ENCODE assay signal across 15 cellular contexts in genomic region chr4:87819281-87819919, GRCh38. TPM values are rescaled to one million over a fixed set of nuclear protein-coding genes. Genes with fewer than 3 reads are reported as not detected.
DNase-seq lines count a peak whose midpoint lies in the region; ATAC-seq and TF ChIP-seq lines count a peak whose summit lies in the region.
"Had no signal": no experiment of that assay in that cellular context is flagged by ENCODE, and none has a peak within 500 bp of the region (broad histone marks: within the 10 kb centered on the region; RNA-seq: fewer than 3 reads in every experiment).

No MANE protein-coding gene starts in this region.

- H3F3A ChIP-seq in GM23248 (ENCODE audit: insufficient read depth): peaks cover 9% of the 10 kb centered on the region; the same call in 1 of the 2 replicates

- peak overlapping the region; percentile 81 for H4K91ac ChIP-seq in trophoblast cell (ENCODE audit: low read depth, low read length)

- H3K79me2 ChIP-seq in GM23248 (ENCODE audit: insufficient read depth) (no peaks in the 10 kb centered on the region), fibroblast of lung (ENCODE audit: control insufficient read depth, insufficient read depth, low read length) (no peaks in the 10 kb centered on the region), trophoblast cell (ENCODE audit: control insufficient read depth, insufficient read depth, low read length, poor library complexity) (no peaks in the 10 kb centered on the region)

- no peak overlapping the region for H2BK5ac ChIP-seq in trophoblast cell (ENCODE audit: low read depth, low read length, poor library complexity)

- H2BK120ac ChIP-seq in trophoblast cell (ENCODE audit: insufficient read depth, low read length, poor library complexity): peak overlapping the region; percentile 75

- in situ Hi-C loops in GM23248 (cut with MboI): no loop called here

- H3K4ac ChIP-seq in trophoblast cell (ENCODE audit: low read depth, low read length): peak overlapping the region; percentile 60

- H4K8ac ChIP-seq in trophoblast cell (ENCODE audit: low read depth, low read length): peak overlapping the region; percentile 31

- H2BK12ac ChIP-seq in trophoblast cell (ENCODE audit: low read length): peak overlapping the region; percentile 33

- H3K4me2 ChIP-seq in GM23248 (ENCODE audit: unreplicated experiment) (peak overlapping the region; percentile 44), fibroblast of lung (ENCODE audit: extremely low read depth, insufficient read depth, low read length) (no peak overlapping the region), trophoblast cell (ENCODE audit: low read length) (no peak overlapping the region)
- H3K4me2 ChIP-seq: KMS-11 had no signal

- H3K79me1 ChIP-seq in trophoblast cell (ENCODE audit: low read length): peaks cover 6% of the 10 kb centered on the region

- no peak overlapping the region for H2AK5ac ChIP-seq in trophoblast cell (ENCODE audit: low read length)

- 49 to 52% methylated on average over 8 of the region's 8 CpGs for WGBS in GM23248 (ENCODE audit: low coverage in 1 of 2, low lambda C conversion rate in 2 of 2, missing lambda C conversion rate in 2 of 2), 2 experiments
- no CpG with 5 or more reads among the region's 8 CpGs for WGBS in trophoblast cell (ENCODE audit: extremely low coverage, insufficient coverage, insufficient read length)

- peaks cover 24% of the 10 kb centered on the region for H3K4me1 ChIP-seq in GM23248 (ENCODE audit: insufficient read depth)
- peaks cover 2% of the 10 kb centered on the region for H3K4me1 ChIP-seq in fibroblast of lung (ENCODE audit: control insufficient read depth, extremely low read depth, insufficient read depth, low read length)
- H3K4me1 ChIP-seq in trophoblast cell (ENCODE audit: control insufficient read depth in 1 of 2, insufficient read depth in 2 of 2, low read length in 2 of 2): peaks cover 4 to 5% of the 10 kb centered on the region in 2 experiments
- H3K4me1 ChIP-seq: left lung had no signal

- H3K18ac ChIP-seq in trophoblast cell (ENCODE audit: low read length): no peak overlapping the region

- DNase-seq in GM23248 (peak; percentile 79), RKO (ENCODE audit: low spot score) (peak; percentile 8), fibroblast of lung (ENCODE audit: low read depth in 2 of 2) (peak; percentile 67 to 93), trophoblast cell (peak; percentile 50 to 56), HT-29 (ENCODE audit: low spot score) (no peak)
- DNase-seq: activated T-cell treated with anti-CD3 and anti-CD28 coated beads, Interleukin-2, amount 50 U/mL, for 72 hours; DMS153; left lung; NCI-H524 treated with DMSO at 0.1 percent for 48 hours; small intestine; stimulated activated naive CD4-positive, alpha-beta T cell treated with Interleukin-2 at 50 U/mL for 16 hours had no signal

- no peaks in the 10 kb centered on the region for H3K9me2 ChIP-seq in GM23248 (ENCODE audit: insufficient read depth)

- H4K20me1 ChIP-seq in GM23248 (ENCODE audit: insufficient read depth) (no peaks in the 10 kb centered on the region), fibroblast of lung (ENCODE audit: control insufficient read depth, extremely low read depth, insufficient read depth, low read length) (no peaks in the 10 kb centered on the region)

- H3K9me3 ChIP-seq in GM23248 (ENCODE audit: low read depth) (no peaks in the 10 kb centered on the region), fibroblast of lung (ENCODE audit: control insufficient read depth, insufficient read depth, low read depth, low read length) (no peaks in the 10 kb centered on the region), trophoblast cell (ENCODE audit: insufficient read depth, low read depth, low read length) (peaks cover 7% of the 10 kb centered on the region)
- H3K9me3 ChIP-seq: left lung had no signal

- H2AFZ ChIP-seq in GM23248 (peak overlapping the region; percentile 95), fibroblast of lung (ENCODE audit: low read length) (peak overlapping the region; percentile 65), trophoblast cell (ENCODE audit: insufficient read depth, low read length, poor library complexity) (peak overlapping the region; percentile 25)

- no peak overlapping the region for H3K23ac ChIP-seq in trophoblast cell (ENCODE audit: low read length)

- H3K36me3 ChIP-seq in GM23248 (ENCODE audit: low read depth): no peaks in the 10 kb centered on the region
- H3K36me3 ChIP-seq in fibroblast of lung (ENCODE audit: control insufficient read depth, insufficient read depth, low read length): no peaks in the 10 kb centered on the region
- H3K36me3 ChIP-seq in trophoblast cell (ENCODE audit: control insufficient read depth in 1 of 2, insufficient read depth in 2 of 2, low read length in 2 of 2): no peaks in the 10 kb centered on the region
- H3K36me3 ChIP-seq: left lung had no signal

- no peak overlapping the region for H3K4me3 ChIP-seq in GM23248
- no peak overlapping the region for H3K4me3 ChIP-seq in fibroblast of lung (replicated peaks in 1 of 4; ENCODE audit: control extremely low read depth in 1 of 4, insufficient read depth in 1 of 4, low read depth in 3 of 4, low read length in 4 of 4)
- H3K4me3 ChIP-seq in trophoblast cell (ENCODE audit: low read depth, low read length): no peak overlapping the region
- H3K4me3 ChIP-seq: left lung had no signal

- H4K12ac ChIP-seq in trophoblast cell (ENCODE audit: low read depth, low read length): no peak overlapping the region

- ATAC-seq in GM21423 (IDR thresholded peaks at IDR 0.05; ENCODE audit: unreplicated experiment) (no peak), GM21529 (IDR thresholded peaks at IDR 0.05; ENCODE audit: unreplicated experiment) (no peak), HG03139 (IDR thresholded peaks at IDR 0.05; ENCODE audit: unreplicated experiment) (no peak)
- ATAC-seq: activated T-cell treated with anti-CD3 and anti-CD28 coated beads, Interleukin-2, amount 50 U/mL, for 72 hours; left lung had no signal

- H3K27ac ChIP-seq in GM23248 (peak overlapping the region; percentile 53), fibroblast of lung (ENCODE audit: insufficient read depth, low read length) (peak overlapping the region; percentile 58), trophoblast cell (ENCODE audit: low read depth, low read length) (no peak overlapping the region)
- H3K27ac ChIP-seq: KMS-11, left lung had no signal

- no peak for TF ChIP-seq CTCF in fibroblast of lung (conservative IDR thresholded peaks at IDR 0.05 in 1 of 2, IDR thresholded peaks at IDR 0.05 in 1 of 2; ENCODE audit: low read depth in 1 of 2, low read length in 2 of 2)

- H3K14ac ChIP-seq in trophoblast cell (ENCODE audit: low read length): no peak overlapping the region

- H3K9ac ChIP-seq in GM23248 (peak overlapping the region; percentile 56), fibroblast of lung (ENCODE audit: insufficient read depth, low read length) (no peak overlapping the region), trophoblast cell (ENCODE audit: low read length) (no peak overlapping the region)
- H3K9ac ChIP-seq: KMS-11 had no signal

- H3K27me3 ChIP-seq in GM23248 (replicated peaks; ENCODE audit: insufficient read depth) (no peaks in the 10 kb centered on the region), fibroblast of lung (ENCODE audit: control insufficient read depth, insufficient read depth, low read length) (no peaks in the 10 kb centered on the region), trophoblast cell (ENCODE audit: insufficient read depth, low read length) (no peaks in the 10 kb centered on the region)
- H3K27me3 ChIP-seq: left lung had no signal

RNA-seq across cellular contexts. Expression of gene MEPE, which starts 13.4 kb away (rescaled TPM):
- total RNA-seq in GM23248 (2014; rRNA removed; shearing (Covaris generic)): not detected in 2 replicates
- polyA plus RNA-seq in GM23248 (2016; fragmentation: Nextera tagmentation; extraction: Ambion mirVana): not detected in 2 replicates
- total RNA-seq in fibroblast of lung: not detected in 2 replicates
- polyA plus RNA-seq in fibroblast of lung: not detected in 2 replicates
- polyA plus RNA-seq in fibroblast of lung (2012): not detected in 2 replicates
- polyA minus RNA-seq in fibroblast of lung (ENCODE audit: low replicate concordance): not detected in 2 replicates
- polyA plus RNA-seq in trophoblast cell (2013): not detected in 2 replicates
- total RNA-seq in HT-29 (2014; rRNA removed; shearing (Covaris generic)): not detected in 2 replicates
- total RNA-seq: activated T-cell treated with anti-CD3 and anti-CD28 coated beads, Interleukin-2, amount 50 U/mL, for 72 hours; left lung had no signal
- polyA plus RNA-seq: small intestine had no signal

RNA-seq across cellular contexts. Expression of gene IBSP, which starts 20.0 kb away (rescaled TPM):
- not detected in 2 replicates for total RNA-seq in GM23248 (2014; rRNA removed; shearing (Covaris generic))
- polyA plus RNA-seq in GM23248 (2016; fragmentation: Nextera tagmentation; extraction: Ambion mirVana) (not detected in 2 replicates), fibroblast of lung (not detected in 2 replicates)
- total RNA-seq in fibroblast of lung: not detected in 2 replicates
- not detected in 2 replicates for polyA plus RNA-seq in fibroblast of lung (2012)
- not detected in 2 replicates for polyA minus RNA-seq in fibroblast of lung (ENCODE audit: low replicate concordance)
- polyA plus RNA-seq in trophoblast cell (2013): not detected in 2 replicates
- not detected in 2 replicates for total RNA-seq in HT-29 (2014; rRNA removed; shearing (Covaris generic))
- total RNA-seq: activated T-cell treated with anti-CD3 and anti-CD28 coated beads, Interleukin-2, amount 50 U/mL, for 72 hours had no signal
- polyA plus RNA-seq: small intestine had no signal

Comparison
In these comparisons a context has a peak if more than half of its experiments do, and no peak if none do; other contexts are left out.
1. H2AFZ ChIP-seq: peak in every context shown above with its lines; median percentile 95 in GM23248; 65 in fibroblast of lung; 25 in trophoblast cell.